In the genomic region with DNA sequence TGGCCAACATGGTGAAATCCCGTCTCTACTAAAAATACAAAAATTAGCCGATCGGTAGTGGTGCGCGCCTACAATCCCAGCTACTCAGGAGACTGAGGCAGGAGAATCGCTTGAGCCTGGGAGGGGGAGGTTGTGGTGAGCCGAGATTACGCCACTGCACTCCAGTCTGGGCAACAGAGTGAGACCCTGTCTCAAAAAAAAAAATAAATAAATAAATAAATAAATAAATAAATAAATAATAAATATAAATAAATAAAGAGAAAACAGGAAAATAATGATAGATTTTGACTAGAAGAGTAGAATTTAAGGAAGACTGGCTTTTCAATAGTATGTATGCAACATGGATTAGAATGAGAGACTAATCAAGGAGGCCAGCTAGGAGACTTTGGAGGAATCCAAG, we compare ENCODE assay signal across 14 cellular contexts. TPM values are rescaled to one million over a fixed set of nuclear protein-coding genes. Genes with fewer than 3 reads are reported as not detected.
"Had no signal": no experiment of that assay in that cellular context is flagged by ENCODE, and none has a peak within 500 bp of the region (broad histone marks: within the 10 kb centered on the region; RNA-seq: fewer than 3 reads in every experiment).

No MANE protein-coding gene starts in this region.

RNA-seq across cellular contexts. Expression of a gene that starts 42.8 kb away (rescaled TPM):
- total RNA-seq: naive thymus-derived CD8-positive, alpha-beta T cell; neural crest cell; omental fat pad; prostate gland; pulmonary artery endothelial cell; right atrium auricular region; sciatic nerve; smooth muscle cell; spleen; suprapubic skin; transverse colon; upper lobe of right lung; urinary bladder; uterus had no signal
